Comparison of ENCODE assay signal across 8 cellular contexts in genomic region chr1:248243204-248243603, GRCh38. TPM values are rescaled to one million over a fixed set of nuclear protein-coding genes. Genes with fewer than 3 reads are reported as not detected.
DNase-seq lines count a peak whose midpoint lies in the region; ATAC-seq and TF ChIP-seq lines count a peak whose summit lies in the region.

No MANE protein-coding gene starts in this region.

- WGBS in right lobe of liver (ENCODE audit: insufficient coverage, low coverage, low lambda C conversion rate, missing lambda C conversion rate): 7% methylated on average over 14 of the region's 14 CpGs

- H3K27me3 ChIP-seq in right lobe of liver: no peaks in the 10 kb centered on the region
- H3K27me3 ChIP-seq in effector memory CD4-positive, alpha-beta T cell (replicated peaks; ENCODE audit: control insufficient read depth, insufficient read depth, low read length, poor library complexity, severe bottlenecking): no peaks in the 10 kb centered on the region

- peak; percentile 53 for TF ChIP-seq CTCF in astrocyte of the cerebellum (IDR thresholded peaks at IDR 0.05; ENCODE audit: low read depth, low read length, missing control alignments)
- peak; percentile 35 to 70 (median 58) for TF ChIP-seq CTCF in right lobe of liver (IDR thresholded peaks at IDR 0.05)

- in situ Hi-C loops in astrocyte of the cerebellum (cut with HindIII; ENCODE audit: low sequenced_read_pairs): no loop called here

- no peaks in the 10 kb centered on the region for H3K9me3 ChIP-seq in right lobe of liver
- no peaks in the 10 kb centered on the region for H3K9me3 ChIP-seq in effector memory CD4-positive, alpha-beta T cell (ENCODE audit: control insufficient read depth, low read length)

- ATAC-seq in GM21381 (IDR thresholded peaks at IDR 0.05; ENCODE audit: unreplicated experiment) (peak; percentile 90), HG03469 (IDR thresholded peaks at IDR 0.05; ENCODE audit: unreplicated experiment) (peak; percentile 95), right lobe of liver (peak; percentile 55 to 68 (median 62))

- intact Hi-C loops in right lobe of liver (cut with DNase I): no loop called here

- H3K4me3 ChIP-seq in astrocyte of the cerebellum (ENCODE audit: low read depth, low read length) (no peak overlapping the region), right lobe of liver (no peak overlapping the region)
- H3K4me3 ChIP-seq in effector memory CD4-positive, alpha-beta T cell (ENCODE audit: insufficient read depth, low read depth, low read length, poor library complexity, severe bottlenecking): no peak overlapping the region

- peak; percentile 1 for DNase-seq in activated T-cell treated with anti-CD3 and anti-CD28 coated beads for 1 hour (ENCODE audit: low read depth)
- no peak for DNase-seq in activated T-cell treated with anti-CD3 and anti-CD28 coated beads for 4 hours
- DNase-seq in NOMO-1 treated with DMSO at 0.1 percent for 48 hours (lab: John Stamatoyannopoulos, UW; ENCODE audit: unreplicated experiment): peak; percentile 65
- DNase-seq in astrocyte of the cerebellum (ENCODE audit: low read depth): no peak
- no peak for DNase-seq in right lobe of liver
- DNase-seq in effector memory CD4-positive, alpha-beta T cell: no peak

- H3K36me3 ChIP-seq in right lobe of liver: no peaks in the 10 kb centered on the region
- H3K36me3 ChIP-seq in effector memory CD4-positive, alpha-beta T cell (ENCODE audit: control insufficient read depth, insufficient read depth, low read length): no peaks in the 10 kb centered on the region

- TF ChIP-seq POLR2A in right lobe of liver (IDR thresholded peaks at IDR 0.05): no peak

- H3K27ac ChIP-seq in right lobe of liver: no peak overlapping the region
- no peak overlapping the region for H3K27ac ChIP-seq in effector memory CD4-positive, alpha-beta T cell (ENCODE audit: insufficient read depth, low read length, poor library complexity, severe bottlenecking)

- no peaks in the 10 kb centered on the region for H3K4me1 ChIP-seq in right lobe of liver
- no peaks in the 10 kb centered on the region for H3K4me1 ChIP-seq in effector memory CD4-positive, alpha-beta T cell (ENCODE audit: control insufficient read depth, insufficient read depth, low read length, poor library complexity, severe bottlenecking)

RNA-seq across cellular contexts. Expression of gene OR2M4, which starts 12.0 kb away (rescaled TPM):
- not detected for total RNA-seq in right lobe of liver

RNA-seq across cellular contexts. Expression of gene OR2T33, which starts 34.6 kb away (rescaled TPM):
- total RNA-seq in right lobe of liver: not detected

RNA-seq across cellular contexts. Expression of gene OR2M3, which starts 46.1 kb away (rescaled TPM):
- total RNA-seq in right lobe of liver: not detected

Comparison
In these comparisons a context has a peak if more than half of its experiments do, and no peak if none do; other contexts are left out.
1. DNase-seq: peak in activated T-cell treated with anti-CD3 and anti-CD28 coated beads for 1 hour (single experiment) and NOMO-1 treated with DMSO at 0.1 percent for 48 hours (single experiment); none in activated T-cell treated with anti-CD3 and anti-CD28 coated beads for 4 hours (single experiment), astrocyte of the cerebellum (single experiment), right lobe of liver (0 of 3) and effector memory CD4-positive, alpha-beta T cell (0 of 3).
2. Peak in every context shown above with its lines, with median percentiles within 50 percentile points of each other: ATAC-seq.